ENCODE assay signal across 10 cellular contexts in the genomic region with DNA sequence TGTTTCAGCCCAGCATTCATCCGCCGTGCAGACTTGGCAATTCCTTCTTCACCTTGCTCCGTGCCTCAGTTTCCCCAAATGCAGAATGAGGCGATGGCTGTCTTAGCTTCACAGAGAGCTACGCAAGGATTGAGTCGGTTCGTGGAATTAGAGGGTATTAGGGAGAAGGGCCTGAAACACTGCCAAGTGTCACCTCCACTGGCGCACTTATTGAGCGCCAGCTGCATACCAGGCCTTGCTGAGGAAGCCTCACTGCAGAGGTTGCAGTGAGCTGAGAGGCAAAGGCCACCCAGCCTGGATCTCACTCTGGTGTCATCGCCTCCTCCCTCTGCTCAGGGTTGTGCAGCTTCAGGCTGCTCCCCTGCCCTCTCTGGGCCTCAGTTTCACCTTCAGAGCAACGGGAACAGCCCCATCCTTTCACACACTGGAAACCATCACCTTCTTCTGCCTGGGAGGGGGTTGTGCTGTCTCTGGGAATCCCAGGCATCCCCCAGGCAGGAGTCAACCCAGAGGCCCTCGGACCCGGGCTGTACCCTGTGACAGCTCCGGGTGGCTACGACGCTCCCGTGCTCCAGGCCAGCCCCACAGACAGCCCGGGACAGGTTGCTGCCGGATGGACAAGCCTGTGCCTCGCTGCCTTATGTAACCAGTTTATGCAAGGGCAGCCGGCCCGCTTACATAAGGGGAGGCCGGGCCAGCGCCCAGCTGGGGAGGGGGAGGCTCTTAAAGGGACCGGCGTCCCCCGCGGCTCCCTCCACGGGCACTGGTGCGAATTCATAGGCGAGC. TPM values are rescaled to one million over a fixed set of nuclear protein-coding genes. Genes with fewer than 3 reads are reported as not detected.
DNase-seq lines count a peak whose midpoint lies in the region; ATAC-seq and TF ChIP-seq lines count a peak whose summit lies in the region.
"Had no signal": no experiment of that assay in that cellular context is flagged by ENCODE, and none has a peak within 500 bp of the region (broad histone marks: within the 10 kb centered on the region; RNA-seq: fewer than 3 reads in every experiment).

No MANE protein-coding gene starts in this region.

- H3K9ac ChIP-seq in HUES64 (ENCODE audit: low read depth, low read length) (no peak overlapping the region), fibroblast of lung (ENCODE audit: insufficient read depth, low read length) (peak overlapping the region; percentile 23)

- H3K27ac ChIP-seq in HUES64 (ENCODE audit: low read depth, low read length) (no peak overlapping the region), fibroblast of lung (ENCODE audit: insufficient read depth, low read length) (peak overlapping the region; percentile 39), lower lobe of right lung (peak overlapping the region; percentile 85), spleen (peak overlapping the region; percentile 61 to 86 (median 73))
- H3K27ac ChIP-seq in effector memory CD4-positive, alpha-beta T cell (ENCODE audit: insufficient read depth, low read length, poor library complexity, severe bottlenecking): no peak overlapping the region
- H3K27ac ChIP-seq: SJSA1 had no signal

- no peaks in the 10 kb centered on the region for H3K9me3 Mint-ChIP-seq in activated T-helper 17 cell treated with anti-CD3 and anti-CD28 coated beads, Interleukin-2, amount 50 U/mL, for 72 hours

- intact Hi-C loops in lower lobe of right lung (cut with DNase I): no loop called here
- intact Hi-C loops in spleen (cut with DNase I; ENCODE audit: low total_unique reads): no loop called here

- peaks cover 3% of the 10 kb centered on the region for H3K4me1 Mint-ChIP-seq in activated T-helper 17 cell treated with anti-CD3 and anti-CD28 coated beads, Interleukin-2, amount 50 U/mL, for 72 hours

- H2AFZ ChIP-seq in fibroblast of lung (ENCODE audit: low read length): no peak overlapping the region

- H3K9me3 ChIP-seq in HUES64 (ENCODE audit: insufficient read depth, low read depth, low read length): no peaks in the 10 kb centered on the region
- H3K9me3 ChIP-seq in fibroblast of lung (ENCODE audit: control insufficient read depth, insufficient read depth, low read depth, low read length): no peaks in the 10 kb centered on the region
- H3K9me3 ChIP-seq in lower lobe of right lung: no peaks in the 10 kb centered on the region
- no peaks in the 10 kb centered on the region for H3K9me3 ChIP-seq in spleen
- H3K9me3 ChIP-seq in effector memory CD4-positive, alpha-beta T cell (ENCODE audit: control insufficient read depth, low read length): no peaks in the 10 kb centered on the region
- H3K9me3 ChIP-seq: SJSA1 had no signal

- ATAC-seq in lower lobe of right lung: peak; percentile 90 to 91
- no peak for ATAC-seq in activated T-helper 17 cell treated with anti-CD3 and anti-CD28 coated beads, Interleukin-2, amount 50 U/mL, for 72 hours (replicated peaks)

- peak overlapping the region; percentile 46 for H3K4me2 ChIP-seq in fibroblast of lung (ENCODE audit: extremely low read depth, insufficient read depth, low read length)

- peak in 1 of 3 donors; percentile 15 for TF ChIP-seq POLR2A in spleen (IDR thresholded peaks at IDR 0.05)

- H3K4me3 Mint-ChIP-seq in activated T-helper 17 cell treated with anti-CD3 and anti-CD28 coated beads, Interleukin-2, amount 50 U/mL, for 72 hours: no peak overlapping the region

- H3K4me3 ChIP-seq in HUES64 (ENCODE audit: low read length): peak overlapping the region; percentile 26
- peak overlapping the region in 1 of 4 experiments; percentile 22 for H3K4me3 ChIP-seq in fibroblast of lung (replicated peaks in 1 of 4; ENCODE audit: control extremely low read depth in 1 of 4, insufficient read depth in 1 of 4, low read depth in 3 of 4, low read length in 4 of 4)
- H3K4me3 ChIP-seq in lower lobe of right lung: peak overlapping the region; percentile 45
- H3K4me3 ChIP-seq in spleen: peak overlapping the region in 5 of 8 donors; percentile 5 to 40 (median 9)
- no peak overlapping the region for H3K4me3 ChIP-seq in effector memory CD4-positive, alpha-beta T cell (ENCODE audit: insufficient read depth, low read depth, low read length, poor library complexity, severe bottlenecking)
- H3K4me3 ChIP-seq: SJSA1 had no signal

- peaks cover 78% of the 10 kb centered on the region for H3K79me2 ChIP-seq in fibroblast of lung (ENCODE audit: control insufficient read depth, insufficient read depth, low read length)

- TF ChIP-seq CTCF in fibroblast of lung (conservative IDR thresholded peaks at IDR 0.05 in 1 of 2, IDR thresholded peaks at IDR 0.05 in 1 of 2; ENCODE audit: low read depth in 1 of 2, low read length in 2 of 2) (no peak), lower lobe of right lung (IDR thresholded peaks at IDR 0.05) (no peak), spleen (IDR thresholded peaks at IDR 0.05 in 8 of 11, conservative IDR thresholded peaks at IDR 0.05 in 3 of 11) (no peak)

- peaks cover 14% of the 10 kb centered on the region for H3K27me3 ChIP-seq in HUES64 (ENCODE audit: insufficient read depth, low read length)
- no peaks in the 10 kb centered on the region for H3K27me3 ChIP-seq in fibroblast of lung (ENCODE audit: control insufficient read depth, insufficient read depth, low read length)
- H3K27me3 ChIP-seq in lower lobe of right lung (ENCODE audit: low read depth): no peaks in the 10 kb centered on the region
- no peaks in the 10 kb centered on the region for H3K27me3 ChIP-seq in spleen (replicated peaks in 1 of 7)
- H3K27me3 ChIP-seq in effector memory CD4-positive, alpha-beta T cell (replicated peaks; ENCODE audit: control insufficient read depth, insufficient read depth, low read length, poor library complexity, severe bottlenecking): no peaks in the 10 kb centered on the region
- H3K27me3 ChIP-seq: SJSA1 had no signal

- 33% methylated on average over 31 of the region's 31 CpGs for WGBS in HUES64
- 55 to 83% (median 62%) methylated on average over 25 to 31 of the region's 31 CpGs for WGBS in spleen, 5 donors

- DNase-seq in fibroblast of lung (ENCODE audit: low read depth in 2 of 2) (peak; percentile 40 to 55), lower lobe of right lung (peak; percentile 89), spleen (peak; percentile 83), CD1c-positive myeloid dendritic cell (ENCODE audit: extremely low spot score) (no peak), SW480 (ENCODE audit: low spot score) (no peak)
- no peak for DNase-seq in effector memory CD4-positive, alpha-beta T cell
- DNase-seq: NCI-H1092 treated with DMSO at 0.1 percent for 48 hours had no signal

- H3K27me3 Mint-ChIP-seq in activated T-helper 17 cell treated with anti-CD3 and anti-CD28 coated beads, Interleukin-2, amount 50 U/mL, for 72 hours: no peaks in the 10 kb centered on the region

- no peak overlapping the region for H3K27ac Mint-ChIP-seq in activated T-helper 17 cell treated with anti-CD3 and anti-CD28 coated beads, Interleukin-2, amount 50 U/mL, for 72 hours

- no peaks in the 10 kb centered on the region for H4K20me1 ChIP-seq in fibroblast of lung (ENCODE audit: control insufficient read depth, extremely low read depth, insufficient read depth, low read length)

- H3K36me3 ChIP-seq in HUES64 (ENCODE audit: insufficient read depth, low read length): no peaks in the 10 kb centered on the region
- peaks cover 7% of the 10 kb centered on the region for H3K36me3 ChIP-seq in fibroblast of lung (ENCODE audit: control insufficient read depth, insufficient read depth, low read length)
- H3K36me3 ChIP-seq in lower lobe of right lung: peaks cover 14% of the 10 kb centered on the region
- peaks cover 0 to 56% (median 1%) of the 10 kb centered on the region in 6 donors for H3K36me3 ChIP-seq in spleen
- H3K36me3 ChIP-seq in effector memory CD4-positive, alpha-beta T cell (ENCODE audit: control insufficient read depth, insufficient read depth, low read length): no peaks in the 10 kb centered on the region

- H3K36me3 Mint-ChIP-seq in activated T-helper 17 cell treated with anti-CD3 and anti-CD28 coated beads, Interleukin-2, amount 50 U/mL, for 72 hours (ENCODE audit: low read depth): no peaks in the 10 kb centered on the region

- H3K4me1 ChIP-seq in HUES64 (ENCODE audit: insufficient read depth, low read length) (no peaks in the 10 kb centered on the region), fibroblast of lung (ENCODE audit: control insufficient read depth, extremely low read depth, insufficient read depth, low read length) (peaks cover 23% of the 10 kb centered on the region), lower lobe of right lung (peaks cover 60% of the 10 kb centered on the region), spleen (peaks cover 12 to 80% (median 52%) of the 10 kb centered on the region in 6 donors)
- no peaks in the 10 kb centered on the region for H3K4me1 ChIP-seq in effector memory CD4-positive, alpha-beta T cell (ENCODE audit: control insufficient read depth, insufficient read depth, low read length, poor library complexity, severe bottlenecking)

RNA-seq across cellular contexts. Expression of gene NFIC, which starts 31.9 kb away (rescaled TPM):
- polyA plus RNA-seq in HUES64 (2013, experiment 1 of 2): 2.4 TPM
- 4.1 TPM for polyA plus RNA-seq in HUES64 (2013, experiment 2 of 2)
- total RNA-seq in fibroblast of lung (34.9 and 66.4 TPM in 2 replicates), lower lobe of right lung (132 TPM), spleen (100 to 1,000 TPM in 2 of 7 donors, 10 to 100 TPM in 5; 65.4 to 125 (median 77.1) TPM)
- polyA plus RNA-seq in fibroblast of lung (7.9 and 16.6 TPM in 2 replicates), spleen (10 to 100 TPM in 1 of 3 donors, 1 to 10 TPM in 2; 4.1 to 23.4 (median 4.2) TPM)
- polyA plus RNA-seq in fibroblast of lung (2012): 89.7 and 117 TPM in 2 replicates
- polyA minus RNA-seq in fibroblast of lung (ENCODE audit: low replicate concordance): 101 and 159 TPM in 2 replicates
- total RNA-seq in activated T-helper 17 cell treated with anti-CD3 and anti-CD28 coated beads, Interleukin-2, amount 50 U/mL, for 72 hours: 10 to 100 TPM; 16.7 to 18.1 TPM

Comparison
In these comparisons a context has a peak if more than half of its experiments do, and no peak if none do; other contexts are left out.
1. H3K27ac ChIP-seq: peak in fibroblast of lung (single experiment), lower lobe of right lung (single experiment) and spleen (8 of 8); none in HUES64 (single experiment) and effector memory CD4-positive, alpha-beta T cell (single experiment).
2. DNase-seq: peak in fibroblast of lung (2 of 2), lower lobe of right lung (single experiment) and spleen (single experiment); none in effector memory CD4-positive, alpha-beta T cell (0 of 3), CD1c-positive myeloid dendritic cell (single experiment) and SW480 (single experiment).